ENCODE assay signal across 8 cellular contexts in the genomic region with DNA sequence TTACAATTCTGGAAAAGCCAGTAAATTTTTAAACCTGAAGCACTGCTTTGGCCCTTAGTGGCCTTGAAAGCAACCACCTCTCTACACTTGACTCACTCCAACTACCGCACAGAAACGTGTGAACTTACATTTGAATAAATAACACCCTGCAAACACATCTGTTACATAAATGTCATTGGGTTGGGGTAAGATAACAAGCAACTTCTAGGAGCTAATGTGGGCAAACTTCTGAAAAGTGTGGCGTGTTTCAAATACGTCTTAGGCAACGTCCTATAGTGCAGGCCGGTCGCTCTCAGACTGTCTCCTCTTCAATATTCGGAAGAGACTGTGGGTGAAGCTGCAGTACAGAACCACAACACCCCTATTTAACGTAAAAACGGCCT. TPM values are rescaled to one million over a fixed set of nuclear protein-coding genes. Genes with fewer than 3 reads are reported as not detected.
DNase-seq lines count a peak whose midpoint lies in the region; ATAC-seq and TF ChIP-seq lines count a peak whose summit lies in the region.

No MANE protein-coding gene starts in this region.

- peak overlapping the region; percentile 47 for H3K27ac ChIP-seq in SJSA1

- DNase-seq in AG04449 (ENCODE audit: low read depth, low spot score) (no peak), SJSA1 (ENCODE audit: low read depth in 1 of 2, low spot score in 2 of 2) (no peak), hippocampal formation (lab: John Stamatoyannopoulos, UW) (no peak), KBM-7 (no peak)

- peak overlapping the region; percentile 90 to 98 (median 96) for H3K27ac Mint-ChIP-seq in nephron

- CTCF ChIA-PET in AG04449 (lab: Yijun Ruan, JAX) = interaction anchor here (0.6 kb wide), 1 partner anchor 683 kb away, joined by 3 read pairs; no protein-coding TSS in a partner anchor

- no peak for TF ChIP-seq CTCF in AG04449 (IDR thresholded peaks at IDR 0.05; ENCODE audit: insufficient read depth, low read length, missing control alignments)
- TF ChIP-seq CTCF in nephron (IDR thresholded peaks at IDR 0.05; ENCODE audit: unreplicated experiment in 3 of 3) = no peak

- peaks cover 11% of the 10 kb centered on the region for H3K4me1 ChIP-seq in SJSA1 (replicated peaks)

- POLR2A ChIA-PET in AG04449 (lab: Yijun Ruan, JAX) = no interaction called here

- in situ Hi-C loops in KBM-7 (cut with MboI; ENCODE audit: low pct_unique_long_range_greater_than_20kb, low sequenced_read_pairs) = no loop called here

- peak overlapping the region; percentile 94 to 98 (median 96) for H3K4me3 Mint-ChIP-seq in nephron

- H3K9me3 Mint-ChIP-seq in nephron = peaks cover 20% of the 10 kb centered on the region

- no peaks in the 10 kb centered on the region for H3K27me3 Mint-ChIP-seq in nephron (ENCODE audit: low read depth)

- H3K9me3 ChIP-seq in SJSA1 (replicated peaks) = no peaks in the 10 kb centered on the region

- H3K36me3 Mint-ChIP-seq in nephron (ENCODE audit: low read depth) = peaks cover 13% of the 10 kb centered on the region

- peak; percentile 29 for ATAC-seq in GM18505 (IDR thresholded peaks at IDR 0.05; ENCODE audit: unreplicated experiment)
- ATAC-seq in HG02970 (IDR thresholded peaks at IDR 0.05; ENCODE audit: low FRiP score, unreplicated experiment) = peak; percentile 24
- peak; percentile 49 for ATAC-seq in esophagus mucosa

- H3K27me3 ChIP-seq in SJSA1 (replicated peaks) = no peaks in the 10 kb centered on the region

- peaks cover 21% of the 10 kb centered on the region for H3K4me1 Mint-ChIP-seq in nephron

- H3K4me3 ChIP-seq in AG04449 (ENCODE audit: low read depth, low read length) (peak overlapping the region; percentile 93), SJSA1 (peak overlapping the region; percentile 64)

- no peak for TF ChIP-seq POLR2A in GM18505 (IDR thresholded peaks at IDR 0.05; ENCODE audit: borderline replicate concordance, extremely low read depth, insufficient read depth, insufficient read length)

- peaks cover 18% of the 10 kb centered on the region for H3K36me3 ChIP-seq in SJSA1

RNA-seq across cellular contexts. Expression of a gene that starts 0.5 kb away (rescaled TPM):
- 37.4 and 41.5 TPM in 2 replicates for total RNA-seq in SJSA1 (2014; rRNA removed; shearing (Covaris generic))
- total RNA-seq in esophagus mucosa = 15.9 TPM
